23 cellular contexts compared by ENCODE assay signal in genomic region chr1:66415326-66415725, GRCh38.
"Had no signal": no experiment of that assay in that cellular context is flagged by ENCODE, and none has a peak within 500 bp of the region (broad histone marks: within the 10 kb centered on the region; RNA-seq: fewer than 3 reads in every experiment).

No MANE protein-coding gene starts in this region.

- H3K27me3 Mint-ChIP-seq: activated CD4-positive, alpha-beta memory T cell treated with anti-CD3 and anti-CD28 coated beads for 36 hours; activated CD4-positive, alpha-beta T cell treated with anti-CD3 and anti-CD28 coated beads, Interleukin-2, amount 10 ng/mL, durations not matched to agents 7 days and 5 days; activated naive CD8-positive, alpha-beta T cell; activated T-helper 17 cell treated with anti-CD3 and anti-CD28 coated beads, Interleukin-2, amount 50 U/mL, for 72 hours; brain; central memory CD8-positive, alpha-beta T cell; T-cell had no signal

- H3K27ac ChIP-seq: SK-N-MC, VCaP had no signal

- H3K4me3 Mint-ChIP-seq: activated CD4-positive, alpha-beta memory T cell treated with anti-CD3 and anti-CD28 coated beads for 36 hours; activated CD4-positive, alpha-beta T cell treated with anti-CD3 and anti-CD28 coated beads, Interleukin-2, amount 10 ng/mL, durations not matched to agents 7 days and 5 days; activated naive CD4-positive, alpha-beta T cell treated with anti-CD3 and anti-CD28 coated beads for 36 hours; activated naive CD8-positive, alpha-beta T cell; activated T-helper 17 cell treated with anti-CD3 and anti-CD28 coated beads, Interleukin-2, amount 50 U/mL, for 72 hours; brain; central memory CD8-positive, alpha-beta T cell; T-cell had no signal

- H3K4me3 ChIP-seq: SK-N-MC had no signal

- DNase-seq: activated CD4-positive, alpha-beta memory T cell treated with anti-CD3 and anti-CD28 coated beads for 36 hours; activated CD4-positive, alpha-beta T cell treated with anti-CD3 and anti-CD28 coated beads, Interleukin-2, amount 10 ng/mL, durations not matched to agents 7 days and 5 days; activated CD4-positive, CD25-positive, alpha-beta regulatory T cell; activated gamma-delta T cell; activated naive CD4-positive, alpha-beta T cell treated with anti-CD3 and anti-CD28 coated beads for 36 hours; activated T-cell treated with anti-CD3 and anti-CD28 coated beads for 4 hours; activated T-cell treated with anti-CD3 and anti-CD28 coated beads, Interleukin-2, amount 50 U/mL, for 48 hours; amygdala; NCI-H1105 treated with DMSO at 0.1 percent for 48 hours; NCI-H1436 treated with DMSO at 0.1 percent for 48 hours; NCI-H187; NCI-H2081 treated with DMSO at 0.1 percent for 48 hours; NCI-H446; NCI-H524; T-cell; T-helper 2 cell; T1000 had no signal

- H3K27ac Mint-ChIP-seq: activated CD4-positive, alpha-beta memory T cell treated with anti-CD3 and anti-CD28 coated beads for 36 hours; activated CD4-positive, alpha-beta T cell treated with anti-CD3 and anti-CD28 coated beads, Interleukin-2, amount 10 ng/mL, durations not matched to agents 7 days and 5 days; activated naive CD4-positive, alpha-beta T cell treated with anti-CD3 and anti-CD28 coated beads for 36 hours; activated naive CD8-positive, alpha-beta T cell; activated T-helper 17 cell treated with anti-CD3 and anti-CD28 coated beads, Interleukin-2, amount 50 U/mL, for 72 hours; brain; T-cell had no signal
